4 cellular contexts compared by ENCODE assay signal in the genomic region with DNA sequence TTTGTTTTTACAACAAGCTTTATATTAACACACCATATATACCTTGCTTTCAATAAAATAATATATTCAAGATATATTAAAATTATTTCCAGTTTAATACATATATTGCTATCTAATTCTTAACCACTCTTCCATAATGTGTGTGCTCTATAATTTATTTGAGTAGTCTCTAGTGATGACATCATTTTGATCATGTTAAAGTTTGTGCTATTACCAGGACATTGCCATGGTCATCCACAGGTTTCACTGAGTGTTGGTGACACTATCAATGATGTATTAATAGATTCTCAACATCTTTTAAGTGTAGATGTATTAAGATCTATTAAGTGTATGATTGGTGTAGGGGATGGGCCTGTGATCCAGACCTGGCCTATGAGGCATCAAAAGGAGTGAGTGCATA. TPM values are rescaled to one million over a fixed set of nuclear protein-coding genes. Genes with fewer than 3 reads are reported as not detected.
"Had no signal": no experiment of that assay in that cellular context is flagged by ENCODE, and none has a peak within 500 bp of the region (broad histone marks: within the 10 kb centered on the region; RNA-seq: fewer than 3 reads in every experiment).

No MANE protein-coding gene starts in this region.

RNA-seq across cellular contexts. Expression of gene CST1, which starts 17.8 kb away (rescaled TPM):
- total RNA-seq: LHCN-M2, MCF 10A, NCI-H460 had no signal

RNA-seq across cellular contexts. Expression of gene CST2, which starts 58.0 kb away (rescaled TPM):
- total RNA-seq: LHCN-M2, M059J, MCF 10A, NCI-H460 had no signal
